Comparison of ENCODE assay signal across 28 cellular contexts in the genomic region with DNA sequence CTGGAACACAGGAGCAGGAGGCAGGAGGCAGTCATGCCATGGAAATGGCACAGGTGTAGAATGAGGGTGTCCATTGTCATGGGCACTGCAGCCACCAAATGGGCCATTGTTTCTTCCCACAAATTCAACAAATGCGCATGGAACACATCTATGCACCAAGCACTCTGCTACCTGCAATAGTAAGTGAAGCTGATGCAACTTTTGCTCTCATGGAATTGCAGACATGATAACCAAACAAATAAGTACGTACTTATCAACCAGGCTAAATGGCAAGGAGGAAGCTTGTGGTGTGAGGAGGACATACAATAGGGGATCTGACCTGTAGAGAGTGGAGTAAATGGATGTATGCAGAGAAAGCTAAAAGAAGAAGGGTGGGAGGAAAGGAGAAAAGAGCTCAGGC.
"Had no signal": no experiment of that assay in that cellular context is flagged by ENCODE, and none has a peak within 500 bp of the region (broad histone marks: within the 10 kb centered on the region; RNA-seq: fewer than 3 reads in every experiment).

No MANE protein-coding gene starts in this region.

- H3K36me3 ChIP-seq: ascending aorta, breast epithelium, cardiac muscle cell had no signal

- H3K27ac ChIP-seq: ascending aorta, breast epithelium, cardiac muscle cell, coronary artery, dorsolateral prefrontal cortex had no signal

- ATAC-seq: activated naive CD4-positive, alpha-beta T cell treated with anti-CD3 and anti-CD28 coated beads, Interleukin-2, amount 50 U/mL, for 72 hours; activated T-cell treated with anti-CD3 and anti-CD28 coated beads, Interleukin-2, amount 50 U/mL, for 72 hours; esophagus mucosa had no signal

- H3K4me1 Mint-ChIP-seq: activated CD4-positive, alpha-beta memory T cell treated with anti-CD3 and anti-CD28 coated beads, Interleukin-2, amount 10 ng/mL, durations not matched to agents 7 days and 5 days; activated CD4-positive, alpha-beta T cell treated with anti-CD3 and anti-CD28 coated beads, Interleukin-2, amount 10 ng/mL, durations not matched to agents 7 days and 5 days; activated naive CD4-positive, alpha-beta T cell treated with anti-CD3 and anti-CD28 coated beads, Interleukin-2, amount 10 ng/mL, durations not matched to agents 7 days and 5 days; activated naive CD8-positive, alpha-beta T cell treated with anti-CD3 and anti-CD28 coated beads, Interleukin-2, amount 10 ng/mL, durations not matched to agents 7 days and 5 days; brain; central memory CD8-positive, alpha-beta T cell; endodermal cell had no signal

- H3K4me3 Mint-ChIP-seq: activated CD4-positive, alpha-beta memory T cell treated with anti-CD3 and anti-CD28 coated beads, Interleukin-2, amount 10 ng/mL, durations not matched to agents 7 days and 5 days; activated CD4-positive, alpha-beta T cell treated with anti-CD3 and anti-CD28 coated beads, Interleukin-2, amount 10 ng/mL, durations not matched to agents 7 days and 5 days; activated naive CD4-positive, alpha-beta T cell treated with anti-CD3 and anti-CD28 coated beads, Interleukin-2, amount 10 ng/mL, durations not matched to agents 7 days and 5 days; activated naive CD8-positive, alpha-beta T cell treated with anti-CD3 and anti-CD28 coated beads, Interleukin-2, amount 10 ng/mL, durations not matched to agents 7 days and 5 days; activated T-cell treated with anti-CD3 and anti-CD28 coated beads, Interleukin-2, amount 50 U/mL, for 24 hours; activated T-cell treated with anti-CD3 and anti-CD28 coated beads, Interleukin-2, amount 50 U/mL, for 72 hours; brain; central memory CD8-positive, alpha-beta T cell; dendritic cell treated with granulocyte-macrophage colony-stimulating factor and Interleukin-4, amounts not matched to agents 40 ng/mL and 50 ng/mL, for 4 days; endodermal cell had no signal

- H3K36me3 Mint-ChIP-seq: activated naive CD4-positive, alpha-beta T cell treated with anti-CD3 and anti-CD28 coated beads, Interleukin-2, amount 10 ng/mL, durations not matched to agents 7 days and 5 days; activated naive CD4-positive, alpha-beta T cell treated with anti-CD3 and anti-CD28 coated beads, Interleukin-2, amount 50 U/mL, for 72 hours; activated naive CD8-positive, alpha-beta T cell treated with anti-CD3 and anti-CD28 coated beads, Interleukin-2, amount 10 ng/mL, durations not matched to agents 7 days and 5 days; brain had no signal

- DNase-seq: activated CD4-positive, alpha-beta memory T cell treated with anti-CD3 and anti-CD28 coated beads, Interleukin-2, amount 10 ng/mL, durations not matched to agents 7 days and 5 days; activated CD4-positive, alpha-beta T cell treated with anti-CD3 and anti-CD28 coated beads for 1 hour; activated CD4-positive, alpha-beta T cell treated with anti-CD3 and anti-CD28 coated beads for 4 hours; activated CD4-positive, alpha-beta T cell treated with anti-CD3 and anti-CD28 coated beads, Interleukin-2, amount 10 ng/mL, durations not matched to agents 7 days and 5 days; activated CD4-positive, alpha-beta T cell treated with anti-CD3 and anti-CD28 coated beads, Interleukin-2, amount 50 U/mL, for 4 hours; activated CD8-positive, alpha-beta memory T cell treated with anti-CD3 and anti-CD28 coated beads, Interleukin-2, amount 50 U/mL, for 48 hours; activated gamma-delta T cell; activated naive CD4-positive, alpha-beta T cell; activated naive CD4-positive, alpha-beta T cell treated with anti-CD3 and anti-CD28 coated beads, Interleukin-2, amount 10 ng/mL, durations not matched to agents 7 days and 5 days; activated naive CD8-positive, alpha-beta T cell treated with anti-CD3 and anti-CD28 coated beads, Interleukin-2, amount 10 ng/mL, durations not matched to agents 7 days and 5 days; activated T-cell treated with anti-CD3 and anti-CD28 coated beads for 4 hours; activated T-cell treated with anti-CD3 and anti-CD28 coated beads, Interleukin-2, amount 50 U/mL, for 24 hours; activated T-cell treated with anti-CD3 and anti-CD28 coated beads, Interleukin-2, amount 50 U/mL, for 72 hours; dorsolateral prefrontal cortex; effector memory CD4-positive, alpha-beta T cell; endodermal cell; foreskin fibroblast; T-helper 2 cell had no signal

- FAIRE-seq: frontal cortex had no signal

- H3K4me1 ChIP-seq: ascending aorta, breast epithelium had no signal

- H3K9me3 Mint-ChIP-seq: activated CD4-positive, alpha-beta memory T cell treated with anti-CD3 and anti-CD28 coated beads, Interleukin-2, amount 10 ng/mL, durations not matched to agents 7 days and 5 days; activated CD4-positive, alpha-beta T cell treated with anti-CD3 and anti-CD28 coated beads, Interleukin-2, amount 10 ng/mL, durations not matched to agents 7 days and 5 days; activated naive CD4-positive, alpha-beta T cell treated with anti-CD3 and anti-CD28 coated beads, Interleukin-2, amount 10 ng/mL, durations not matched to agents 7 days and 5 days; activated naive CD4-positive, alpha-beta T cell treated with anti-CD3 and anti-CD28 coated beads, Interleukin-2, amount 50 U/mL, for 72 hours; activated naive CD8-positive, alpha-beta T cell treated with anti-CD3 and anti-CD28 coated beads, Interleukin-2, amount 10 ng/mL, durations not matched to agents 7 days and 5 days; activated T-cell treated with anti-CD3 and anti-CD28 coated beads, Interleukin-2, amount 50 U/mL, for 24 hours; brain; central memory CD8-positive, alpha-beta T cell; dendritic cell treated with granulocyte-macrophage colony-stimulating factor and Interleukin-4, amounts not matched to agents 40 ng/mL and 50 ng/mL, for 4 days; endodermal cell had no signal

- H3K27ac Mint-ChIP-seq: activated CD4-positive, alpha-beta memory T cell treated with anti-CD3 and anti-CD28 coated beads, Interleukin-2, amount 10 ng/mL, durations not matched to agents 7 days and 5 days; activated CD4-positive, alpha-beta T cell treated with anti-CD3 and anti-CD28 coated beads, Interleukin-2, amount 10 ng/mL, durations not matched to agents 7 days and 5 days; activated naive CD4-positive, alpha-beta T cell treated with anti-CD3 and anti-CD28 coated beads, Interleukin-2, amount 10 ng/mL, durations not matched to agents 7 days and 5 days; activated naive CD4-positive, alpha-beta T cell treated with anti-CD3 and anti-CD28 coated beads, Interleukin-2, amount 50 U/mL, for 72 hours; activated naive CD8-positive, alpha-beta T cell treated with anti-CD3 and anti-CD28 coated beads, Interleukin-2, amount 10 ng/mL, durations not matched to agents 7 days and 5 days; activated T-cell treated with anti-CD3 and anti-CD28 coated beads, Interleukin-2, amount 50 U/mL, for 24 hours; activated T-cell treated with anti-CD3 and anti-CD28 coated beads, Interleukin-2, amount 50 U/mL, for 72 hours; brain; dendritic cell treated with granulocyte-macrophage colony-stimulating factor and Interleukin-4, amounts not matched to agents 40 ng/mL and 50 ng/mL, for 4 days; endodermal cell had no signal

- H3K27me3 Mint-ChIP-seq: activated CD4-positive, alpha-beta memory T cell treated with anti-CD3 and anti-CD28 coated beads, Interleukin-2, amount 10 ng/mL, durations not matched to agents 7 days and 5 days; activated naive CD4-positive, alpha-beta T cell treated with anti-CD3 and anti-CD28 coated beads, Interleukin-2, amount 10 ng/mL, durations not matched to agents 7 days and 5 days; brain; dendritic cell treated with granulocyte-macrophage colony-stimulating factor and Interleukin-4, amounts not matched to agents 40 ng/mL and 50 ng/mL, for 4 days had no signal

- H3K27me3 ChIP-seq: ascending aorta, breast epithelium, cardiac muscle cell, dorsolateral prefrontal cortex had no signal

- H3K9me3 ChIP-seq: ascending aorta, breast epithelium had no signal

- H3K4me3 ChIP-seq: ascending aorta, breast epithelium, cardiac muscle cell, coronary artery, dorsolateral prefrontal cortex had no signal
